14 cellular contexts compared by ENCODE assay signal in the genomic region with DNA sequence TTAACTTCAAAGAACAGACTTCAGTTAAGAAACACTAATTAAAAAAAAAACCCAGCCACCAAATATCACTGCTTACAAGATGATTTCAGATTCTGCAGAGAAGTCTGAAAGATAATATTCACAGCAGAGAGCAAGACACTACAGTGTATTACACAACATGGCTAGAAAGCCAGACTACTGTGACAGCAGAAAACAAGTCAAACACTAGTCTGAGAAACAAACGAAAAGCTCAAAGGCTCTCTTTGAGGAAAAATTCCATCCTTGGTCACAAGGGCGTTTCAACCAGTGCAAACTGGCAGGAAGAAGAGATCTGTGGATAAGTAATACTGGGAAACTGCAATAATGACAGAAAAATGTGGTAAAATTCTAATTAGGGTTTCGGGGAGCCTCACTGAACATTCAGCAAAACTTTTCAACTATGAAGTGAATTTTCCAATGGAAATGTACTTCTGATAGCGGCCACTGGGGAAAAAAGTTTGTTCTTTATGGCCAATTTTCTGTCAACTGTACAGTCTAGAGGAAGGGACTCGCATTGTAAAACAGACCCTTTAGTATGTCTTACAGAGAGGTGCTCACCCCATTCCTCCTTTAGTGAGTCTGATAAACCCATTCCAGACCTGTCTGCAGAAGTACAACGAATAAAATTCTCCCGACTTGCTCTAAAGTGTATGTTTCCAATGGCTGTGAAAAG. TPM values are rescaled to one million over a fixed set of nuclear protein-coding genes. Genes with fewer than 3 reads are reported as not detected.
A peak's percentile ranks its signal among the peaks of the same experiment; 100 is the strongest.
DNase-seq lines count a peak whose midpoint lies in the region; ATAC-seq and TF ChIP-seq lines count a peak whose summit lies in the region.
"Had no signal": no experiment of that assay in that cellular context is flagged by ENCODE, and none has a peak within 500 bp of the region (broad histone marks: within the 10 kb centered on the region; RNA-seq: fewer than 3 reads in every experiment).

No MANE protein-coding gene starts in this region.

- H3K18ac ChIP-seq in trophoblast cell (ENCODE audit: low read length): no peak overlapping the region

- no peak overlapping the region for H4K91ac ChIP-seq in trophoblast cell (ENCODE audit: low read depth, low read length)

- H2BK120ac ChIP-seq in trophoblast cell (ENCODE audit: insufficient read depth, low read length, poor library complexity): no peak overlapping the region

- no CpG with 5 or more reads among the region's 7 CpGs for WGBS in trophoblast cell (ENCODE audit: extremely low coverage, insufficient coverage, insufficient read length)

- no peak overlapping the region for H2BK5ac ChIP-seq in trophoblast cell (ENCODE audit: low read depth, low read length, poor library complexity)

- H2BK12ac ChIP-seq in trophoblast cell (ENCODE audit: low read length): no peak overlapping the region

- H3K4me1 Mint-ChIP-seq in HFFc6 (ENCODE audit: low read depth): peaks cover 6% of the 10 kb centered on the region

- POLR2A ChIA-PET in RWPE1 (lab: Yijun Ruan, JAX; ENCODE audit: low non-redundant PET): no interaction called here

- H3K27me3 Mint-ChIP-seq in HFFc6 (ENCODE audit: insufficient read depth): no peaks in the 10 kb centered on the region; the same call in 1 of the 2 replicates

- H3K4me3 Mint-ChIP-seq in HFFc6: no peak overlapping the region

- H3K4me3 ChIP-seq in WI38 (ENCODE audit: low read depth, low read length) (no peak overlapping the region), trophoblast cell (ENCODE audit: low read depth, low read length) (no peak overlapping the region)

- H3K4me1 ChIP-seq in trophoblast cell (ENCODE audit: control insufficient read depth in 1 of 2, insufficient read depth in 2 of 2, low read length in 2 of 2): no peaks in the 10 kb centered on the region

- H4K12ac ChIP-seq in trophoblast cell (ENCODE audit: low read depth, low read length): no peak overlapping the region

- no peak for DNase-seq in HFFc6
- DNase-seq in foreskin melanocyte: peak; percentile 90
- no peak for DNase-seq in trophoblast cell
- DNase-seq in NCI-H2196 treated with DMSO at 0.1 percent for 48 hours (lab: John Stamatoyannopoulos, UW; ENCODE audit: unreplicated experiment): no peak
- no peak for DNase-seq in RWPE1 (ENCODE audit: low spot score)
- no peak for DNase-seq in stimulated activated CD4-positive, alpha-beta T cell treated with anti-CD3 and anti-CD28 coated beads, Interleukin-2, amount 100 ng/mL, for 24 hours
- DNase-seq: activated CD4-positive, alpha-beta T cell treated with anti-CD3 and anti-CD28 coated beads for 1 hour; activated gamma-delta T cell treated with Interleukin-2 at 50 U/mL for 16 hours; cortex of kidney; MV-4-11; NCI-H526 treated with DMSO at 0.1 percent for 48 hours; stimulated activated CD4-positive, alpha-beta T cell treated with anti-CD3 and anti-CD28 coated beads, Interleukin-4, amount 100 ng/mL, for 4 hours had no signal

- peaks cover 7% of the 10 kb centered on the region; the same call in 1 of the 2 replicates for H3K36me3 Mint-ChIP-seq in HFFc6 (ENCODE audit: low read depth)

- no peak overlapping the region for H2AFZ ChIP-seq in trophoblast cell (ENCODE audit: insufficient read depth, low read length, poor library complexity)

- H4K8ac ChIP-seq in trophoblast cell (ENCODE audit: low read depth, low read length): no peak overlapping the region

- peak; percentile 64 for TF ChIP-seq CTCF in HFFc6 (IDR thresholded peaks at IDR 0.05)
- 0 out of 2 replicates have a peak, but pooled peaks have one; percentile 5 for TF ChIP-seq CTCF in WI38 (IDR thresholded peaks at IDR 0.05; ENCODE audit: low read depth, low read length)
- TF ChIP-seq CTCF in RWPE1 (conservative IDR thresholded peaks at IDR 0.05; ENCODE audit: low read depth): no peak

- H3K79me1 ChIP-seq in trophoblast cell (ENCODE audit: low read length): no peaks in the 10 kb centered on the region

- no peaks in the 10 kb centered on the region for H3K9me3 ChIP-seq in trophoblast cell (ENCODE audit: insufficient read depth, low read depth, low read length)

- no peaks in the 10 kb centered on the region for H3K27me3 ChIP-seq in trophoblast cell (ENCODE audit: insufficient read depth, low read length)

- H3K27ac Mint-ChIP-seq in HFFc6: no peak overlapping the region

- peaks cover 4 to 5% of the 10 kb centered on the region in 2 experiments for H3K36me3 ChIP-seq in trophoblast cell (ENCODE audit: control insufficient read depth in 1 of 2, insufficient read depth in 2 of 2, low read length in 2 of 2)

- CTCF ChIA-PET in RWPE1 (lab: Yijun Ruan, JAX): interaction anchor here (0.7 kb wide), 1 partner anchor 9 kb away, joined by 3 read pairs; no protein-coding TSS in a partner anchor

- H3K9me3 Mint-ChIP-seq in HFFc6: no peaks in the 10 kb centered on the region

- ATAC-seq in esophagus mucosa: no peak

- H3K27ac ChIP-seq in trophoblast cell (ENCODE audit: low read depth, low read length) (peak overlapping the region; percentile 17), RWPE1 (no peak overlapping the region)

- H3K79me2 ChIP-seq in trophoblast cell (ENCODE audit: control insufficient read depth, insufficient read depth, low read length, poor library complexity): no peaks in the 10 kb centered on the region

- no peak overlapping the region for H2AK5ac ChIP-seq in trophoblast cell (ENCODE audit: low read length)

- no peak overlapping the region for H3K4ac ChIP-seq in trophoblast cell (ENCODE audit: low read depth, low read length)

- H3K4me2 ChIP-seq in trophoblast cell (ENCODE audit: low read length): no peak overlapping the region

- H3K14ac ChIP-seq in trophoblast cell (ENCODE audit: low read length): no peak overlapping the region

- no peak overlapping the region for H3K23ac ChIP-seq in trophoblast cell (ENCODE audit: low read length)

- H3K9ac ChIP-seq in trophoblast cell (ENCODE audit: low read length): no peak overlapping the region

RNA-seq across cellular contexts. Expression of a gene that starts 50.4 kb away (rescaled TPM):
- total RNA-seq in HFFc6 (2021; fragmentation: NEBNext Ultra II Directional; extraction: Animal tissue kit (Norgen Biotek cat#: 25700)): 1 to 10 TPM in 5 of 6 experiments, under 1 TPM in 1; 0.99 to 2.4 (median 2.0) TPM
- polyA plus RNA-seq in trophoblast cell (2013): 4.4 and 4.6 TPM in 2 replicates
- 11.3 TPM for total RNA-seq in esophagus mucosa
